Comparison of ENCODE assay signal across 8 cellular contexts in genomic region chr11:57638811-57639320, GRCh38. TPM values are rescaled to one million over a fixed set of nuclear protein-coding genes. Genes with fewer than 3 reads are reported as not detected.
DNase-seq lines count a peak whose midpoint lies in the region; ATAC-seq and TF ChIP-seq lines count a peak whose summit lies in the region.

No MANE protein-coding gene starts in this region.

- H3K27me3 Mint-ChIP-seq in effector memory CD8-positive, alpha-beta T cell = peaks cover 52 to 57% of the 10 kb centered on the region in 2 donors
- H3K27me3 Mint-ChIP-seq in naive thymus-derived CD4-positive, alpha-beta T cell = peaks cover 9 to 42% (median 25%) of the 10 kb centered on the region in 5 donors

- peak overlapping the region; percentile 67; the same call in 1 of the 2 replicates for H3K9ac ChIP-seq in MM.1S (ENCODE audit: low read length)

- CTCF ChIA-PET in naive thymus-derived CD4-positive, alpha-beta T cell (lab: Charles Lee) = interaction anchor here (0.6 to 5.1 kb wide), 7 partner anchors 34 to 181 kb away, joined by 3 to 86 read pairs (median 3); partner anchors contain the start of gene UBE2L6

- no peaks in the 10 kb centered on the region for H3K36me3 Mint-ChIP-seq in effector memory CD8-positive, alpha-beta T cell (ENCODE audit: insufficient read depth)
- H3K36me3 Mint-ChIP-seq in naive thymus-derived CD4-positive, alpha-beta T cell = no peaks in the 10 kb centered on the region

- H2AFZ ChIP-seq in MM.1S (ENCODE audit: low read length) = peak overlapping the region; percentile 97

- ATAC-seq in effector memory CD8-positive, alpha-beta T cell (replicated peaks) = peak; percentile 52
- ATAC-seq in naive thymus-derived CD4-positive, alpha-beta T cell = peak; percentile 27

- no peak overlapping the region for H3K27ac ChIP-seq in MM.1S (ENCODE audit: low read length)
- H3K27ac ChIP-seq in naive thymus-derived CD4-positive, alpha-beta T cell (ENCODE audit: low read depth, low read length) = peak overlapping the region; percentile 33

- peaks cover 14 to 15% of the 10 kb centered on the region in 2 donors for H3K4me1 Mint-ChIP-seq in effector memory CD8-positive, alpha-beta T cell (ENCODE audit: low read depth in 2 of 2)
- peaks cover 10 to 29% (median 15%) of the 10 kb centered on the region in 7 donors for H3K4me1 Mint-ChIP-seq in naive thymus-derived CD4-positive, alpha-beta T cell

- H4K20me1 ChIP-seq in MM.1S (ENCODE audit: insufficient read depth, low read length) = no peaks in the 10 kb centered on the region

- H3K9me2 ChIP-seq in MM.1S (replicated peaks; ENCODE audit: insufficient read depth, low read length) = no peaks in the 10 kb centered on the region

- peak overlapping the region; percentile 98 for H3K4me2 ChIP-seq in MM.1S (ENCODE audit: low read depth, low read length)

- DNase-seq in AG20443 (ENCODE audit: low spot score) = peak; percentile 21
- DNase-seq in MM.1S = no peak
- no peak for DNase-seq in effector memory CD8-positive, alpha-beta T cell
- no peak for DNase-seq in naive thymus-derived CD4-positive, alpha-beta T cell
- no peak for DNase-seq in HPDE6-E6E7 (ENCODE audit: extremely low spot score)
- DNase-seq in T-helper 9 cell = no peak
- DNase-seq in activated CD4-positive, alpha-beta T cell treated with anti-CD3 and anti-CD28 coated beads for 4 hours = no peak
- DNase-seq in ecto neural progenitor cell (ENCODE audit: low spot score) = no peak

- H3K9me3 ChIP-seq in MM.1S (replicated peaks; ENCODE audit: insufficient read depth, low read length) = no peaks in the 10 kb centered on the region
- H3K9me3 ChIP-seq in naive thymus-derived CD4-positive, alpha-beta T cell (ENCODE audit: control insufficient read depth in 2 of 3, low read length in 3 of 3) = no peaks in the 10 kb centered on the region

- peaks cover 3% of the 10 kb centered on the region; the same call in 1 of the 2 replicates for H3K4me1 ChIP-seq in MM.1S (ENCODE audit: low read length)
- peaks cover 3 to 8% of the 10 kb centered on the region in 2 donors for H3K4me1 ChIP-seq in naive thymus-derived CD4-positive, alpha-beta T cell (ENCODE audit: control insufficient read depth in 2 of 2, insufficient read depth in 2 of 2, low read length in 2 of 2)

- peak overlapping the region; percentile 84 to 85 for H3K4me3 Mint-ChIP-seq in effector memory CD8-positive, alpha-beta T cell
- peak overlapping the region; percentile 88 to 99 (median 91) for H3K4me3 Mint-ChIP-seq in naive thymus-derived CD4-positive, alpha-beta T cell

- H3K27me3 ChIP-seq in MM.1S (replicated peaks; ENCODE audit: insufficient read depth, low read length) = no peaks in the 10 kb centered on the region
- no peaks in the 10 kb centered on the region for H3K27me3 ChIP-seq in naive thymus-derived CD4-positive, alpha-beta T cell (ENCODE audit: control insufficient read depth in 2 of 2, insufficient read depth in 2 of 2, low read length in 2 of 2)

- H3K79me2 ChIP-seq in MM.1S (ENCODE audit: low read length) = no peaks in the 10 kb centered on the region

- H3K4me3 ChIP-seq in MM.1S (ENCODE audit: low read length) = peak overlapping the region; percentile 83
- peak overlapping the region; percentile 69 for H3K4me3 ChIP-seq in naive thymus-derived CD4-positive, alpha-beta T cell (ENCODE audit: low read length)

- no peaks in the 10 kb centered on the region for H3K9me3 Mint-ChIP-seq in effector memory CD8-positive, alpha-beta T cell
- no peaks in the 10 kb centered on the region for H3K9me3 Mint-ChIP-seq in naive thymus-derived CD4-positive, alpha-beta T cell

- no peaks in the 10 kb centered on the region for H3K36me3 ChIP-seq in MM.1S (replicated peaks; ENCODE audit: insufficient read depth, low read length)
- no peaks in the 10 kb centered on the region for H3K36me3 ChIP-seq in naive thymus-derived CD4-positive, alpha-beta T cell (ENCODE audit: control insufficient read depth in 2 of 3, insufficient read depth in 3 of 3, low read length in 3 of 3)

- no peak for TF ChIP-seq CTCF in MM.1S (IDR thresholded peaks at IDR 0.05; ENCODE audit: low read length)

- intact Hi-C loops in naive thymus-derived CD4-positive, alpha-beta T cell (cut with micrococcal nuclease) = no loop called here

- peaks cover 5% of the 10 kb centered on the region; the same call in 1 of the 2 replicates for H3F3A ChIP-seq in MM.1S (ENCODE audit: insufficient read depth, low read length)

- H3K27ac Mint-ChIP-seq in effector memory CD8-positive, alpha-beta T cell = peak overlapping the region; percentile 69 to 81
- peak overlapping the region in 5 of 9 donors; percentile 31 to 82 (median 77) for H3K27ac Mint-ChIP-seq in naive thymus-derived CD4-positive, alpha-beta T cell

- POLR2A ChIA-PET in naive thymus-derived CD4-positive, alpha-beta T cell (lab: Charles Lee) = interaction anchor here (1.0 kb wide), 2 partner anchors 71 to 107 kb away, joined by 3 to 8 read pairs; partner anchors contain the start of gene UBE2L6

RNA-seq across cellular contexts. Expression of gene YPEL4, which starts 10.8 kb away (rescaled TPM):
- 10 to 100 TPM in 2 of 5 experiments, 1 to 10 TPM in 2, under 1 TPM in 1; 0.70 to 13.4 (median 4.3) TPM for total RNA-seq in naive thymus-derived CD4-positive, alpha-beta T cell
- under 1 TPM; 0.15 to 0.18 TPM for polyA plus RNA-seq in naive thymus-derived CD4-positive, alpha-beta T cell

RNA-seq across cellular contexts. Expression of gene CLP1, which starts 18.7 kb away (rescaled TPM):
- total RNA-seq in naive thymus-derived CD4-positive, alpha-beta T cell = 10 to 100 TPM; 12.8 to 18.5 (median 14.7) TPM
- 10 to 100 TPM; 10.1 to 10.3 TPM for polyA plus RNA-seq in naive thymus-derived CD4-positive, alpha-beta T cell

RNA-seq across cellular contexts. Expression of gene ZDHHC5, which starts 29.0 kb away (rescaled TPM):
- 10 to 100 TPM; 51.4 to 82.2 (median 59.1) TPM for total RNA-seq in naive thymus-derived CD4-positive, alpha-beta T cell
- polyA plus RNA-seq in naive thymus-derived CD4-positive, alpha-beta T cell = 10 to 100 TPM; 26.9 to 44.5 TPM

RNA-seq across cellular contexts. Expression of gene SERPING1, which starts 41.4 kb away (rescaled TPM):
- total RNA-seq in naive thymus-derived CD4-positive, alpha-beta T cell = 1 to 10 TPM in 1 of 5 experiments, under 1 TPM in 2, not detected in 2; 0.21 to 3.7 (median 0.97) TPM
- not detected for polyA plus RNA-seq in naive thymus-derived CD4-positive, alpha-beta T cell
